In genomic region chr6:42777126-42777822, GRCh38 we compare ENCODE assay signal across 8 cellular contexts. TPM values are rescaled to one million over a fixed set of nuclear protein-coding genes. Genes with fewer than 3 reads are reported as not detected.
DNase-seq lines count a peak whose midpoint lies in the region; ATAC-seq, FAIRE-seq and TF ChIP-seq lines count a peak whose summit lies in the region.
"Had no signal": no experiment of that assay in that cellular context is flagged by ENCODE, and none has a peak within 500 bp of the region (broad histone marks: within the 10 kb centered on the region; RNA-seq: fewer than 3 reads in every experiment).

No MANE protein-coding gene starts in this region.

- H3K27ac Mint-ChIP-seq in neural crest cell (ENCODE audit: unreplicated experiment) (no peak overlapping the region), glutamatergic neuron (ENCODE audit: unreplicated experiment) (no peak overlapping the region)

- RAD21 ChIA-PET in GM12878 (lab: Charles Lee; ENCODE audit: unreplicated experiment) = interaction anchor here (17.0 kb wide), 1 partner anchor 30 kb away, joined by 227 read pairs; the partner anchor contains the start of gene TBCC

- peaks cover 8% of the 10 kb centered on the region for H3K27me3 Mint-ChIP-seq in neural crest cell (ENCODE audit: low read depth)
- H3K27me3 Mint-ChIP-seq in glutamatergic neuron (ENCODE audit: unreplicated experiment) = peaks cover 3% of the 10 kb centered on the region

- no peak for TF ChIP-seq POLR2A in GM12878 (IDR thresholded peaks at IDR 0.05; ENCODE audit: low read depth, low read length)

- 0% methylated on average over 2 of the region's 2 CpGs for WGBS in GM12878 (ENCODE audit: insufficient coverage, insufficient replicate concordance, low lambda C conversion rate, missing lambda C conversion rate)

- no peak for DNase-seq in GM18507 (ENCODE audit: extremely low spot score, insufficient read length, low read depth)
- peak; percentile 85 for DNase-seq in Karpas-422
- DNase-seq in GM12878 (ENCODE audit: low read depth, low spot score) = peak; percentile 83
- DNase-seq in neural crest cell (ENCODE audit: low read depth, low spot score) = no peak
- no peak for DNase-seq in GM13976 (ENCODE audit: low spot score)
- no peak for DNase-seq in glutamatergic neuron
- DNase-seq in NCI-H2107 treated with DMSO at 0.1 percent for 48 hours (lab: John Stamatoyannopoulos, UW; ENCODE audit: unreplicated experiment) = no peak
- DNase-seq: activated gamma-delta T cell treated with Interleukin-2 at 50 U/mL for 16 hours had no signal

- H3K9me3 Mint-ChIP-seq in neural crest cell = no peaks in the 10 kb centered on the region
- H3K9me3 Mint-ChIP-seq in glutamatergic neuron (ENCODE audit: unreplicated experiment) = peaks cover 5% of the 10 kb centered on the region

- H3K4me2 ChIP-seq in Karpas-422 (ENCODE audit: low read depth, low read length, poor library complexity, severe bottlenecking) (peak overlapping the region; percentile 86), GM12878 (ENCODE audit: control insufficient read depth, insufficient read depth) (peak overlapping the region; percentile 61)

- no peaks in the 10 kb centered on the region for H3K27me3 ChIP-seq in Karpas-422 (ENCODE audit: low read length)
- H3K27me3 ChIP-seq in GM12878 (replicated peaks in 1 of 2; ENCODE audit: control insufficient read depth in 2 of 2, insufficient read depth in 2 of 2, low read length in 1 of 2) = no peaks in the 10 kb centered on the region

- H3K9me2 ChIP-seq in Karpas-422 (replicated peaks; ENCODE audit: insufficient read depth, low read length) = no peaks in the 10 kb centered on the region

- peaks cover 16% of the 10 kb centered on the region for H3K79me2 ChIP-seq in Karpas-422 (ENCODE audit: low read length)
- peaks cover 42% of the 10 kb centered on the region for H3K79me2 ChIP-seq in GM12878 (ENCODE audit: control insufficient read depth, insufficient read depth, low read length)

- H3K4me3 Mint-ChIP-seq in neural crest cell = peak overlapping the region; percentile 21
- no peak overlapping the region for H3K4me3 Mint-ChIP-seq in glutamatergic neuron (ENCODE audit: unreplicated experiment)

- BruUV-seq in GM12878 (replicated peaks; lab: Mats Ljungman, UMichigan) = no TSS peak

- SMC1A ChIA-PET in GM12878 (lab: Charles Lee; ENCODE audit: uncharacterized antibody, unreplicated experiment) = interaction anchor here (2.3 kb wide), 1 partner anchor 29 kb away, joined by 11 read pairs; no protein-coding TSS in a partner anchor

- H3K4me1 ChIP-seq in Karpas-422 (ENCODE audit: low read length) (peaks cover 78% of the 10 kb centered on the region), GM12878 (ENCODE audit: control insufficient read depth, insufficient read depth, low read length) (peaks cover 71% of the 10 kb centered on the region)

- H3K4me1 Mint-ChIP-seq in neural crest cell (peaks cover 13% of the 10 kb centered on the region), glutamatergic neuron (ENCODE audit: low read depth, unreplicated experiment) (peaks cover 5% of the 10 kb centered on the region)

- H3K9ac ChIP-seq in Karpas-422 (ENCODE audit: low read length) (peak overlapping the region; percentile 47), GM12878 (ENCODE audit: control insufficient read depth, insufficient read depth, low read length) (peak overlapping the region; percentile 50)

- peak in 1 of 2 experiments; percentile 41; a peak in 2 of 4 replicates for TF ChIP-seq EP300 in GM12878 (IDR thresholded peaks at IDR 0.05; ENCODE audit: borderline replicate concordance in 1 of 2, control insufficient read depth in 1 of 2, low read depth in 2 of 2, low read length in 2 of 2)

- peak overlapping the region; percentile 33 for H3K4me3 ChIP-seq in Karpas-422 (ENCODE audit: low read length)
- 0 out of 2 replicates have a peak overlapping the region, but pooled peaks have one; percentile 18 for H3K4me3 ChIP-seq in GM12878

- in situ Hi-C loops in GM12878 (cut with MboI) (no loop called here), GM13976 (cut with MboI; ENCODE audit: low sequenced_read_pairs, unreplicated experiment) (no loop called here)

- H3K36me3 ChIP-seq in Karpas-422 (ENCODE audit: insufficient read depth, low read length) (no peaks in the 10 kb centered on the region), GM12878 (ENCODE audit: control insufficient read depth in 2 of 2, insufficient read depth in 2 of 2, low read length in 1 of 2) (no peaks in the 10 kb centered on the region)

- ATAC-seq in GM12878 = peak; percentile 63

- H3K9me3 ChIP-seq in Karpas-422 (ENCODE audit: low read length) (no peaks in the 10 kb centered on the region), GM12878 (replicated peaks; ENCODE audit: control insufficient read depth, insufficient read depth, low read length) (no peaks in the 10 kb centered on the region)

- no peak overlapping the region; the same call in 1 of the 2 replicates for H2AFZ ChIP-seq in Karpas-422 (ENCODE audit: low read length)
- H2AFZ ChIP-seq in GM12878 (ENCODE audit: control insufficient read depth, low read depth, low read length) = no peak overlapping the region

- intact Hi-C loops in GM12878 (cut with micrococcal nuclease; ENCODE audit: unreplicated experiment) = loop anchor here (10.0 kb wide), 1 partner anchor 608 kb away; no protein-coding TSS in a partner anchor

- CTCF ChIA-PET in GM12878 (lab: Yijun Ruan, JAX) = no interaction called here

- peak overlapping the region; percentile 98 for H3K27ac ChIP-seq in Karpas-422 (ENCODE audit: low read length)
- H3K27ac ChIP-seq in GM12878 (ENCODE audit: control insufficient read depth, insufficient read depth) = peak overlapping the region; percentile 99

- H4K20me1 ChIP-seq in Karpas-422 (ENCODE audit: insufficient read depth, low read depth, low read length) (no peaks in the 10 kb centered on the region), GM12878 (ENCODE audit: control insufficient read depth, insufficient read depth) (no peaks in the 10 kb centered on the region)

- POLR2A ChIA-PET in GM12878 (lab: Charles Lee) = interaction anchor here (0.6 to 7.4 kb wide), 3 partner anchors 14 to 34 kb away, joined by 3 to 82 read pairs (median 3); partner anchors contain the start of gene TBCC

- FAIRE-seq in GM18507 (lab: Jason Lieb, UNC) (peak; percentile 90), GM12878 (lab: Jason Lieb, UNC) (no peak)

- H3K36me3 Mint-ChIP-seq in neural crest cell (ENCODE audit: low read depth) (no peaks in the 10 kb centered on the region), glutamatergic neuron (ENCODE audit: unreplicated experiment) (no peaks in the 10 kb centered on the region)

- no peak for TF ChIP-seq RAD21 in GM12878 (IDR thresholded peaks at IDR 0.05; ENCODE audit: insufficient read depth, low read depth, low read length)

- no peak for TF ChIP-seq CTCF in GM12878 (IDR thresholded peaks at IDR 0.05 in 2 of 3, conservative IDR thresholded peaks at IDR 0.05 in 1 of 3; ENCODE audit: control insufficient read depth in 2 of 3, extremely low read depth in 1 of 3, insufficient read depth in 1 of 3, low read depth in 3 of 3, low read length in 3 of 3)
- no peak for TF ChIP-seq CTCF in neural crest cell (conservative IDR thresholded peaks at IDR 0.05)
- no peak for TF ChIP-seq CTCF in GM13976 (IDR thresholded peaks at IDR 0.05; ENCODE audit: borderline replicate concordance, control extremely low read depth, extremely low read depth, insufficient read depth, missing control alignments)
- no peak for TF ChIP-seq CTCF in glutamatergic neuron (IDR thresholded peaks at IDR 0.05; ENCODE audit: partially characterized antibody, unreplicated experiment)

RNA-seq across cellular contexts. Expression of gene BICRAL, which starts 4.6 kb away (rescaled TPM):
- total RNA-seq in Karpas-422 (2014; rRNA removed; shearing (Covaris generic); ENCODE audit: low replicate concordance) = 8.8 and 16.8 TPM in 2 replicates
- 24.4 and 25.3 TPM in 2 replicates for total RNA-seq in GM12878 (2013; cell fraction: nucleolus; rRNA removed)
- 8.8 and 8.9 TPM in 2 replicates for total RNA-seq in GM12878 (2014; rRNA removed)
- 8.0 and 8.2 TPM in 2 replicates for total RNA-seq in GM12878 (2014; rRNA removed; fragmentation: Illumina TruSeq; extraction: Trizol)
- total RNA-seq in GM12878 (2021) = 12.3 and 13.6 TPM in 2 replicates
- 7.3 TPM for polyA plus RNA-seq in GM12878 (2011; ENCODE audit: low read depth)
- 16.6 and 18.2 TPM in 2 replicates for polyA plus RNA-seq in GM12878 (2011; rRNA removed)
- polyA plus RNA-seq in GM12878 (2011; cell fraction: cytosol; rRNA removed) = 14.6 and 15.8 TPM in 2 replicates
- 9.1 and 11.5 TPM in 2 replicates for polyA plus RNA-seq in GM12878 (2011; cell fraction: nucleus; rRNA removed)
- polyA plus RNA-seq in GM12878 (2012) = 8.6 and 9.4 TPM in 2 replicates
- 13.9 and 16.7 TPM in 2 replicates for polyA plus RNA-seq in GM12878 (2014; fragmentation: Illumina TruSeq; extraction: Trizol)
- 1 to 10 TPM; 1.9 to 2.0 TPM for polyA plus RNA-seq in GM12878 (2014; fragmentation: Nextera tagmentation; extraction: Ambion mirVana)
- polyA plus RNA-seq in GM12878 (2014; rRNA removed) = 8.8 and 10.5 TPM in 2 replicates
- polyA plus RNA-seq in GM12878 (2016; fragmentation: Nextera tagmentation; extraction: Ambion mirVana) = 1 to 10 TPM; 3.1 to 3.8 TPM
- polyA minus RNA-seq in GM12878 (2011; rRNA and poly(A)+ RNA removed) = 41.2 and 42.2 TPM in 2 replicates
- 11.4 and 11.6 TPM in 2 replicates for polyA minus RNA-seq in GM12878 (2011; cell fraction: cytosol; rRNA and poly(A)+ RNA removed)
- polyA minus RNA-seq in GM12878 (2011; cell fraction: nucleus; rRNA and poly(A)+ RNA removed) = 7.1 and 9.9 TPM in 2 replicates
- total RNA-seq in neural crest cell = 6.2 and 6.7 TPM in 2 replicates
- 11.0 TPM for total RNA-seq in glutamatergic neuron (ENCODE audit: unreplicated experiment)

RNA-seq across cellular contexts. Expression of gene TBCC, which starts 31.4 kb away (rescaled TPM):
- 154 and 205 TPM in 2 replicates for total RNA-seq in Karpas-422 (2014; rRNA removed; shearing (Covaris generic); ENCODE audit: low replicate concordance)
- total RNA-seq in GM12878 (2013; cell fraction: nucleolus; rRNA removed) = 17.2 and 18.1 TPM in 2 replicates
- total RNA-seq in GM12878 (2014; rRNA removed) (35.4 and 39.0 TPM in 2 replicates), GM12878 (2014; rRNA removed; fragmentation: Illumina TruSeq; extraction: Trizol) (18.5 and 19.3 TPM in 2 replicates), GM12878 (2021) (18.5 and 21.3 TPM in 2 replicates), neural crest cell (21.7 and 23.2 TPM in 2 replicates), glutamatergic neuron (ENCODE audit: unreplicated experiment) (35.2 TPM)
- polyA plus RNA-seq in GM12878 (2011; ENCODE audit: low read depth) = 10.6 TPM
- polyA plus RNA-seq in GM12878 (2011; rRNA removed) (10.1 and 16.7 TPM in 2 replicates), GM12878 (2014; fragmentation: Illumina TruSeq; extraction: Trizol) (9.1 and 14.2 TPM in 2 replicates), GM12878 (2014; fragmentation: Nextera tagmentation; extraction: Ambion mirVana) (1 to 10 TPM; 2.5 to 6.3 TPM), GM12878 (2014; rRNA removed) (22.7 and 26.0 TPM in 2 replicates), GM12878 (2016; fragmentation: Nextera tagmentation; extraction: Ambion mirVana) (10 to 100 TPM; 40.1 to 41.9 TPM)
- polyA plus RNA-seq in GM12878 (2011; cell fraction: cytosol; rRNA removed) = 19.5 and 20.4 TPM in 2 replicates
- 23.6 and 26.5 TPM in 2 replicates for polyA plus RNA-seq in GM12878 (2011; cell fraction: nucleus; rRNA removed)
- 15.5 and 19.3 TPM in 2 replicates for polyA plus RNA-seq in GM12878 (2012)
- 7.2 and 7.9 TPM in 2 replicates for polyA minus RNA-seq in GM12878 (2011; rRNA and poly(A)+ RNA removed)
- polyA minus RNA-seq in GM12878 (2011; cell fraction: cytosol; rRNA and poly(A)+ RNA removed) = 4.7 and 6.0 TPM in 2 replicates
- 11.1 and 13.3 TPM in 2 replicates for polyA minus RNA-seq in GM12878 (2011; cell fraction: nucleus; rRNA and poly(A)+ RNA removed)

RNA-seq across cellular contexts. Expression of gene PRPH2, which starts 54.9 kb away (rescaled TPM):
- total RNA-seq in Karpas-422 (2014; rRNA removed; shearing (Covaris generic); ENCODE audit: low replicate concordance) = not detected in 2 replicates
- not detected in 2 replicates for total RNA-seq in GM12878 (2013; cell fraction: nucleolus; rRNA removed)
- total RNA-seq in GM12878 (2014; rRNA removed) (not detected in 2 replicates), GM12878 (2014; rRNA removed; fragmentation: Illumina TruSeq; extraction: Trizol) (not detected in 2 replicates), GM12878 (2021) (not detected in 2 replicates), neural crest cell (not detected in 2 replicates), glutamatergic neuron (ENCODE audit: unreplicated experiment) (not detected)
- polyA plus RNA-seq in GM12878 (2011; ENCODE audit: low read depth) = not detected
- polyA plus RNA-seq in GM12878 (2011; rRNA removed) (not detected in 2 replicates), GM12878 (2014; fragmentation: Illumina TruSeq; extraction: Trizol) (not detected in 2 replicates), GM12878 (2014; fragmentation: Nextera tagmentation; extraction: Ambion mirVana) (under 1 TPM in 1 of 2 experiments, not detected in 1; 0.08 TPM), GM12878 (2014; rRNA removed) (not detected in 2 replicates), GM12878 (2016; fragmentation: Nextera tagmentation; extraction: Ambion mirVana) (not detected)
- not detected in 2 replicates for polyA plus RNA-seq in GM12878 (2011; cell fraction: cytosol; rRNA removed)
- polyA plus RNA-seq in GM12878 (2011; cell fraction: nucleus; rRNA removed) = not detected in 2 replicates
- not detected in 2 replicates for polyA plus RNA-seq in GM12878 (2012)
- not detected in 2 replicates for polyA minus RNA-seq in GM12878 (2011; rRNA and poly(A)+ RNA removed)
- not detected in 2 replicates for polyA minus RNA-seq in GM12878 (2011; cell fraction: cytosol; rRNA and poly(A)+ RNA removed)
- not detected in 2 replicates for polyA minus RNA-seq in GM12878 (2011; cell fraction: nucleus; rRNA and poly(A)+ RNA removed)

Comparison
In these comparisons a context has a peak if more than half of its experiments do, and no peak if none do; other contexts are left out.
1. DNase-seq: peak in Karpas-422 (single experiment) and GM12878 (single experiment); none in GM18507 (single experiment), neural crest cell (single experiment), GM13976 (single experiment), glutamatergic neuron (single experiment) and NCI-H2107 treated with DMSO at 0.1 percent for 48 hours (single experiment).